Comparison of ENCODE assay signal across 19 cellular contexts in the genomic region with DNA sequence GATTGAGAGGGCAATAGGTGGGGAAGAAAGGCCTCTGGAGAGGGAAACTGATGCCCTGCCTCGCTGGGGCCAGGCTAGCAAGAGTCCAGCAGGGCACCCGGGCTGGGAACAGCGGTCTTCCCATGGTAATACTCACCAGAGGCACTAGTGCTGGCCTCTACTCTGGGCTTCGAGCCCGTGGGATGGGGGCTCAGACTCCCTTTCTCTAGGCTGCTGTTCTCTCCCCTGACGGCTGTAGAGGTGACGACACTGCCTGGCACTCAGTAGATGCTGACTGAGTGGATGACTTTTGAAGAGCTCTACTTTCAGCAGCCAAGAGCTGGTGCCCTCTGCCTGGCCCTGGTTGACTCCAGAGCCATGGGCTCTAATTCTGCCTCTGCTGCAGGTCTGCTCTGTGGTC. TPM values are rescaled to one million over a fixed set of nuclear protein-coding genes. Genes with fewer than 3 reads are reported as not detected.
DNase-seq lines count a peak whose midpoint lies in the region; ATAC-seq and TF ChIP-seq lines count a peak whose summit lies in the region.
"Had no signal": no experiment of that assay in that cellular context is flagged by ENCODE, and none has a peak within 500 bp of the region (broad histone marks: within the 10 kb centered on the region; RNA-seq: fewer than 3 reads in every experiment).

No MANE protein-coding gene starts in this region.

- H3F3A ChIP-seq in GM23338 (replicated peaks; ENCODE audit: low read depth): no peaks in the 10 kb centered on the region
- peaks cover 15% of the 10 kb centered on the region; the same call in 1 of the 2 replicates for H3F3A ChIP-seq in Loucy (ENCODE audit: low read depth)

- no peak overlapping the region for H3K27ac Mint-ChIP-seq in GM23338
- H3K27ac Mint-ChIP-seq: activated CD4-positive, alpha-beta memory T cell treated with anti-CD3 and anti-CD28 coated beads for 36 hours; activated T-helper 2 cell treated with anti-CD3 and anti-CD28 coated beads, Interferon-gamma antibody, Interleukin-2, Interleukin-4, amounts not matched to agents 10 μg/mL and 5 μg/mL and 100 μg/mL, durations not matched to agents 14 hours and 24 hours and 36 hours; B cell had no signal

- peak overlapping the region; percentile 88 for H3K9ac ChIP-seq in Loucy (ENCODE audit: low read depth, low read length, poor library complexity, severe bottlenecking)
- no peak overlapping the region for H3K9ac ChIP-seq in neuronal stem cell (ENCODE audit: low read depth, low read length, poor library complexity)

- H3K79me2 ChIP-seq in GM23338 (replicated peaks; ENCODE audit: insufficient read depth) (no peaks in the 10 kb centered on the region), Loucy (ENCODE audit: insufficient read depth, low read length) (peaks cover 29% of the 10 kb centered on the region)

- peaks cover 58% of the 10 kb centered on the region for H3K27me3 ChIP-seq in GM23338 (ENCODE audit: insufficient read depth)
- no peaks in the 10 kb centered on the region for H3K27me3 ChIP-seq in Loucy (ENCODE audit: insufficient read depth, low read length, poor library complexity, severe bottlenecking)
- peaks cover 0 to 52% (median 42%) of the 10 kb centered on the region in 7 donors for H3K27me3 ChIP-seq in heart right ventricle
- H3K27me3 ChIP-seq in neuronal stem cell (ENCODE audit: control insufficient read depth in 3 of 3, insufficient read depth in 3 of 3, low read depth in 1 of 3, low read length in 3 of 3): peaks cover 0 to 21% (median 3%) of the 10 kb centered on the region in 3 experiments

- no peak overlapping the region for H2BK15ac ChIP-seq in neuronal stem cell (ENCODE audit: low read length)

- H2BK120ac ChIP-seq in neuronal stem cell (ENCODE audit: low read depth, low read length): peak overlapping the region; percentile 56

- H3K9me3 ChIP-seq in Loucy (ENCODE audit: insufficient read depth, low read depth, low read length) (no peaks in the 10 kb centered on the region), heart right ventricle (no peaks in the 10 kb centered on the region), neuronal stem cell (replicated peaks in 1 of 2; ENCODE audit: control insufficient read depth in 2 of 2, insufficient read depth in 1 of 2, low read depth in 1 of 2, low read length in 2 of 2) (no peaks in the 10 kb centered on the region)
- H3K9me3 ChIP-seq: adrenal gland, Peyer's patch, transverse colon had no signal

- peak overlapping the region; percentile 59 for H2AK5ac ChIP-seq in neuronal stem cell (ENCODE audit: low read depth, low read length)

- H3K4me3 ChIP-seq in GM23338: peak overlapping the region; percentile 96; the same call in 1 of the 2 replicates
- peak overlapping the region; percentile 83 for H3K4me3 ChIP-seq in Loucy (ENCODE audit: low read length, poor library complexity, severe bottlenecking)
- no peak overlapping the region for H3K4me3 ChIP-seq in heart right ventricle
- H3K4me3 ChIP-seq in neuronal stem cell (ENCODE audit: low read length in 2 of 2): peak overlapping the region in 1 of 2 donors; percentile 57
- H3K4me3 ChIP-seq: Peyer's patch, transverse colon had no signal

- 39 to 44% methylated on average over 7 of the region's 7 CpGs for WGBS in heart right ventricle, 2 donors
- no CpG with 5 or more reads among the region's 7 CpGs for WGBS in neuronal stem cell (ENCODE audit: extremely low coverage in 2 of 2, insufficient read length in 2 of 2, insufficient replicate concordance in 1 of 2), 2 donors

- H4K91ac ChIP-seq in neuronal stem cell (ENCODE audit: low read depth, low read length, poor library complexity): no peak overlapping the region

- H3K9me2 ChIP-seq in GM23338 (ENCODE audit: insufficient read depth) (0 out of 2 replicates have a peak, but pooled peaks cover 6% of the 10 kb centered on the region), Loucy (replicated peaks; ENCODE audit: low read depth, low read length) (no peaks in the 10 kb centered on the region)

- H3K4ac ChIP-seq in neuronal stem cell (ENCODE audit: low read length): no peak overlapping the region

- H3K36me3 ChIP-seq in GM23338 (ENCODE audit: insufficient read depth): no peaks in the 10 kb centered on the region
- H3K36me3 ChIP-seq in Loucy (ENCODE audit: insufficient read depth, low read length): no peaks in the 10 kb centered on the region
- no peaks in the 10 kb centered on the region for H3K36me3 ChIP-seq in heart right ventricle
- no peaks in the 10 kb centered on the region for H3K36me3 ChIP-seq in neuronal stem cell (replicated peaks in 1 of 2; ENCODE audit: control insufficient read depth in 2 of 2, insufficient read depth in 2 of 2, low read length in 2 of 2)
- H3K36me3 ChIP-seq: adrenal gland, Peyer's patch, transverse colon had no signal

- H3K4me1 ChIP-seq in GM23338 (ENCODE audit: insufficient read depth): peaks cover 23% of the 10 kb centered on the region
- H3K4me1 ChIP-seq in Loucy (ENCODE audit: insufficient read depth, low read length, poor library complexity, severe bottlenecking): peaks cover 63% of the 10 kb centered on the region
- H3K4me1 ChIP-seq in heart right ventricle: peaks cover 2 to 23% (median 18%) of the 10 kb centered on the region in 9 donors
- H3K4me1 ChIP-seq in neuronal stem cell (ENCODE audit: control insufficient read depth in 2 of 2, insufficient read depth in 1 of 2, low read depth in 1 of 2, low read length in 2 of 2): peaks cover 12 to 27% of the 10 kb centered on the region in 2 donors

- no peak overlapping the region for H4K8ac ChIP-seq in neuronal stem cell (ENCODE audit: low read depth, low read length)

- peak overlapping the region; percentile 99; the same call in 1 of the 2 replicates for H3K4me2 ChIP-seq in GM23338
- H3K4me2 ChIP-seq in Loucy (ENCODE audit: low read depth, low read length, poor library complexity, severe bottlenecking): peak overlapping the region; percentile 82
- no peak overlapping the region for H3K4me2 ChIP-seq in neuronal stem cell (ENCODE audit: insufficient read depth, low read length, poor library complexity, severe bottlenecking)

- peaks cover 27% of the 10 kb centered on the region for H3K4me1 Mint-ChIP-seq in GM23338

- ATAC-seq in GM23338 (peak; percentile 4; the same call in 2 of the 3 replicates), heart right ventricle (peak; percentile 72 to 94 (median 84)), GM18520 (IDR thresholded peaks at IDR 0.05; ENCODE audit: unreplicated experiment) (no peak)

- H4K20me1 ChIP-seq in GM23338 (replicated peaks; ENCODE audit: insufficient read depth) (0 out of 2 replicates have a peak, but pooled peaks cover 5% of the 10 kb centered on the region), Loucy (ENCODE audit: insufficient read depth, low read length, poor library complexity, severe bottlenecking) (no peaks in the 10 kb centered on the region)

- H3K27me3 Mint-ChIP-seq in GM23338 (ENCODE audit: insufficient read depth, low read depth, poor library complexity): peaks cover 45% of the 10 kb centered on the region

- H3K18ac ChIP-seq in neuronal stem cell (ENCODE audit: low read length): peak overlapping the region; percentile 80

- peak overlapping the region; percentile 39 for H3K23ac ChIP-seq in neuronal stem cell (ENCODE audit: low read depth, low read length, poor library complexity)

- TF ChIP-seq CTCF in GM23338 (conservative IDR thresholded peaks at IDR 0.05; ENCODE audit: low read depth in 2 of 2): no peak
- no peak for TF ChIP-seq CTCF in Loucy (conservative IDR thresholded peaks at IDR 0.05; ENCODE audit: low read length)
- TF ChIP-seq CTCF in heart right ventricle (IDR thresholded peaks at IDR 0.05): peak in 1 of 9 donors; percentile 5

- no peak for DNase-seq in GM23338 (ENCODE audit: low spot score)
- DNase-seq in heart right ventricle: peak; percentile 35 to 42
- DNase-seq in neuronal stem cell (ENCODE audit: low spot score): no peak
- no peak for DNase-seq in glomerular visceral epithelial cell (ENCODE audit: extremely low spot score)
- DNase-seq in RPMI8226: no peak
- DNase-seq: activated CD4-positive, alpha-beta memory T cell treated with anti-CD3 and anti-CD28 coated beads for 36 hours; adrenal gland; Calu3; cerebellar nuclear complex; NCI-H774; Peyer's patch; transverse colon had no signal

- H2BK12ac ChIP-seq in neuronal stem cell (ENCODE audit: low read length): peak overlapping the region; percentile 33

- H2BK5ac ChIP-seq in neuronal stem cell (ENCODE audit: low read length): no peak overlapping the region

- peak overlapping the region; percentile 69; the same call in 1 of the 3 replicates for H3K4me3 Mint-ChIP-seq in GM23338
- H3K4me3 Mint-ChIP-seq: activated CD4-positive, alpha-beta memory T cell treated with anti-CD3 and anti-CD28 coated beads for 36 hours had no signal

- H3K79me1 ChIP-seq in neuronal stem cell (ENCODE audit: low read depth, low read length): no peaks in the 10 kb centered on the region

- H3K9me3 Mint-ChIP-seq in GM23338: no peaks in the 10 kb centered on the region
- H3K9me3 Mint-ChIP-seq: activated CD4-positive, alpha-beta memory T cell treated with anti-CD3 and anti-CD28 coated beads for 36 hours; activated T-helper 2 cell treated with anti-CD3 and anti-CD28 coated beads, Interferon-gamma antibody, Interleukin-2, Interleukin-4, amounts not matched to agents 10 μg/mL and 5 μg/mL and 100 μg/mL, durations not matched to agents 14 hours and 24 hours and 36 hours had no signal

- H3K27ac ChIP-seq in GM23338 (ENCODE audit: low read depth) (no peak overlapping the region), heart right ventricle (no peak overlapping the region), neuronal stem cell (replicated peaks; ENCODE audit: low read length) (no peak overlapping the region)
- H3K27ac ChIP-seq: adrenal gland, Peyer's patch, transverse colon, VCaP had no signal

- intact Hi-C loops in heart right ventricle (cut with DNase I): no loop called here

- no peak overlapping the region for H3K14ac ChIP-seq in neuronal stem cell (ENCODE audit: low read length)

- H2AFZ ChIP-seq in GM23338: peak overlapping the region; percentile 100
- no peak overlapping the region for H2AFZ ChIP-seq in Loucy (ENCODE audit: low read length)
- H2AFZ ChIP-seq in neuronal stem cell (ENCODE audit: low read length): peak overlapping the region; percentile 95

- H3K36me3 Mint-ChIP-seq in GM23338 (ENCODE audit: low read depth): no peaks in the 10 kb centered on the region
- H3K36me3 Mint-ChIP-seq: activated CD4-positive, alpha-beta memory T cell treated with anti-CD3 and anti-CD28 coated beads for 36 hours had no signal

RNA-seq across cellular contexts. Expression of a gene that starts 0.8 kb away (rescaled TPM):
- 6.6 TPM in 2 replicates for total RNA-seq in GM23338 (2014; rRNA removed; shearing (Covaris generic))
- polyA plus RNA-seq in GM23338 (2016; fragmentation: Nextera tagmentation; extraction: Ambion mirVana) (5.2 and 5.7 TPM in 2 replicates), heart right ventricle (1 to 10 TPM; 1.2 to 1.4 TPM)
- under 1 TPM in 9 of 10 donors, not detected in 1; 0.15 to 0.85 (median 0.37) TPM for total RNA-seq in heart right ventricle
- polyA plus RNA-seq in neuronal stem cell (2013, experiment 1 of 2): 8.5 TPM
- polyA plus RNA-seq in neuronal stem cell (2013, experiment 2 of 2): 8.0 TPM
- total RNA-seq: activated CD4-positive, alpha-beta memory T cell treated with anti-CD3 and anti-CD28 coated beads for 36 hours; B cell; Calu3; H4 had no signal

RNA-seq across cellular contexts. Expression of a gene that starts 8.6 kb away (rescaled TPM):
- total RNA-seq in GM23338 (2014; rRNA removed; shearing (Covaris generic)): not detected in 2 replicates
- polyA plus RNA-seq in GM23338 (2016; fragmentation: Nextera tagmentation; extraction: Ambion mirVana): not detected in 2 replicates
- total RNA-seq in heart right ventricle: 1 to 10 TPM in 1 of 10 donors, under 1 TPM in 4, not detected in 5; 0.19 to 1.0 (median 0.24) TPM
- under 1 TPM in 1 of 2 donors, not detected in 1; 0.07 TPM for polyA plus RNA-seq in heart right ventricle
- polyA plus RNA-seq in neuronal stem cell (2013, experiment 1 of 2): not detected
- not detected for polyA plus RNA-seq in neuronal stem cell (2013, experiment 2 of 2)
- total RNA-seq: activated CD4-positive, alpha-beta memory T cell treated with anti-CD3 and anti-CD28 coated beads for 36 hours; Calu3; H4; Peyer's patch; smooth muscle cell had no signal
- polyA plus RNA-seq: smooth muscle cell had no signal

RNA-seq across cellular contexts. Expression of a gene that starts 16.2 kb away (rescaled TPM):
- total RNA-seq in GM23338 (2014; rRNA removed; shearing (Covaris generic)): 99.5 and 108 TPM in 2 replicates
- polyA plus RNA-seq in GM23338 (2016; fragmentation: Nextera tagmentation; extraction: Ambion mirVana) (168 and 185 TPM in 2 replicates), heart right ventricle (100 to 1,000 TPM; 291 to 570 TPM)
- 100 to 1,000 TPM; 171 to 359 (median 287) TPM for total RNA-seq in heart right ventricle
- 103 TPM for polyA plus RNA-seq in neuronal stem cell (2013, experiment 1 of 2)
- 96.2 TPM for polyA plus RNA-seq in neuronal stem cell (2013, experiment 2 of 2)

RNA-seq across cellular contexts. Expression of a gene that starts 16.3 kb away (rescaled TPM):
- total RNA-seq in GM23338 (2014; rRNA removed; shearing (Covaris generic)): 16.6 and 17.2 TPM in 2 replicates
- polyA plus RNA-seq in GM23338 (2016; fragmentation: Nextera tagmentation; extraction: Ambion mirVana) (4.1 and 5.8 TPM in 2 replicates), heart right ventricle (1 to 10 TPM; 3.1 to 9.2 TPM)
- total RNA-seq in heart right ventricle: 10 to 100 TPM; 13.6 to 21.0 (median 16.2) TPM
- polyA plus RNA-seq in neuronal stem cell (2013, experiment 1 of 2): 7.3 TPM
- 6.9 TPM for polyA plus RNA-seq in neuronal stem cell (2013, experiment 2 of 2)

RNA-seq across cellular contexts. Expression of a gene that starts 29.6 kb away (rescaled TPM):
- 87.0 and 109 TPM in 2 replicates for total RNA-seq in GM23338 (2014; rRNA removed; shearing (Covaris generic))
- polyA plus RNA-seq in GM23338 (2016; fragmentation: Nextera tagmentation; extraction: Ambion mirVana): 106 and 109 TPM in 2 replicates
- 10 to 100 TPM; 16.9 to 24.6 (median 21.3) TPM for total RNA-seq in heart right ventricle
- 10 to 100 TPM; 36.4 to 66.9 TPM for polyA plus RNA-seq in heart right ventricle
- 58.3 TPM for polyA plus RNA-seq in neuronal stem cell (2013, experiment 1 of 2)
- polyA plus RNA-seq in neuronal stem cell (2013, experiment 2 of 2): 60.4 TPM

Comparison
In these comparisons a context has a peak if more than half of its experiments do, and no peak if none do; other contexts are left out.
1. DNase-seq: peak in heart right ventricle (2 of 2); none in GM23338 (single experiment), neuronal stem cell (single experiment), glomerular visceral epithelial cell (single experiment) and RPMI8226 (single experiment).
2. H3K4me3 ChIP-seq: peak in GM23338 (single experiment) and Loucy (single experiment); none in heart right ventricle (0 of 10).